ENCODE assay signal across 13 cellular contexts in the genomic region with DNA sequence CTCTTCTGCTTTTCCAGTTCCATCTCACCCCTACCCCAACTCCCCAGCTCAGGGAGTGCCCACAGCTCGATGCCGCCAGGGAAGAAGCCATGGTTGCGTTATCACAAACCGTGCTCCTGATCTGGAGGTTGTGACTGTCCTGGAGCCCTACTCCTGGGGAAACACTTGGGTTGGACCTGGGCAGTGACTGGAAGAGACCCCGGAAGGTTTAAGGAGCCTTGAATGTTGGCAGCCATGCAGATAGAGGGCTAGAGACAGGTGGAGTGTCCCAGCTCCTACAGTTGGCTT. TPM values are rescaled to one million over a fixed set of nuclear protein-coding genes. Genes with fewer than 3 reads are reported as not detected.
DNase-seq lines count a peak whose midpoint lies in the region; ATAC-seq and TF ChIP-seq lines count a peak whose summit lies in the region.
"Had no signal": no experiment of that assay in that cellular context is flagged by ENCODE, and none has a peak within 500 bp of the region (broad histone marks: within the 10 kb centered on the region; RNA-seq: fewer than 3 reads in every experiment).

No MANE protein-coding gene starts in this region.

- peaks cover 0 to 25% (median 0%) of the 10 kb centered on the region in 9 donors for H3K27me3 ChIP-seq in heart left ventricle

- no peak for TF ChIP-seq CTCF in heart left ventricle (IDR thresholded peaks at IDR 0.05)

- no peak for ATAC-seq in heart left ventricle
- no peak for ATAC-seq in Right ventricle myocardium inferior
- ATAC-seq in effector memory CD8-positive, alpha-beta T cell (replicated peaks): no peak
- no peak for ATAC-seq in naive B cell (ENCODE audit: low read depth in 2 of 2)
- no peak for ATAC-seq in HG03378 (IDR thresholded peaks at IDR 0.05; ENCODE audit: unreplicated experiment)
- ATAC-seq in HG02678 (IDR thresholded peaks at IDR 0.05; ENCODE audit: unreplicated experiment): no peak
- no peak for ATAC-seq in GM19395 (IDR thresholded peaks at IDR 0.05; ENCODE audit: unreplicated experiment)
- ATAC-seq: activated CD8-positive, alpha-beta memory T cell treated with anti-CD3 and anti-CD28 coated beads, Interleukin-2, amount 10 ng/mL, durations not matched to agents 7 days and 5 days had no signal

- peaks cover 8 to 13% of the 10 kb centered on the region in 2 donors for H3K4me1 Mint-ChIP-seq in effector memory CD8-positive, alpha-beta T cell (ENCODE audit: low read depth in 2 of 2)
- H3K4me1 Mint-ChIP-seq in naive B cell: peaks cover 10 to 11% (median 10%) of the 10 kb centered on the region in 3 donors

- peaks cover 14 to 26% of the 10 kb centered on the region in 2 donors for H3K27me3 Mint-ChIP-seq in effector memory CD8-positive, alpha-beta T cell
- peaks cover 16 to 45% (median 34%) of the 10 kb centered on the region in 3 donors for H3K27me3 Mint-ChIP-seq in naive B cell

- DNase-seq in heart left ventricle (peak in 1 of 5 donors; percentile 20), Right ventricle myocardium inferior (ENCODE audit: missing footprints) (no peak), naive B cell (no peak), NCI-H82 (lab: John Stamatoyannopoulos, UW) (no peak)
- DNase-seq in effector memory CD8-positive, alpha-beta T cell: no peak
- DNase-seq: activated CD8-positive, alpha-beta memory T cell treated with anti-CD3 and anti-CD28 coated beads, Interleukin-2, amount 10 ng/mL, durations not matched to agents 7 days and 5 days had no signal

- H3K36me3 ChIP-seq in heart left ventricle: no peaks in the 10 kb centered on the region

- intact Hi-C loops in heart left ventricle (cut with DNase I): loop anchor here in 5 of 10 donors (2.0 to 10.0 kb wide), 8 partner anchors 54 to 457 kb away; a partner anchor contains a TSS
- intact Hi-C loops in Right ventricle myocardium inferior (cut with DNase I): loop anchor here (10.0 kb wide), 2 partner anchors 287 to 607 kb away; no protein-coding TSS in a partner anchor

- peaks cover 3% of the 10 kb centered on the region for H3K36me3 Mint-ChIP-seq in effector memory CD8-positive, alpha-beta T cell (ENCODE audit: insufficient read depth)
- no peaks in the 10 kb centered on the region for H3K36me3 Mint-ChIP-seq in naive B cell
- H3K36me3 Mint-ChIP-seq: activated CD8-positive, alpha-beta memory T cell treated with anti-CD3 and anti-CD28 coated beads, Interleukin-2, amount 10 ng/mL, durations not matched to agents 7 days and 5 days had no signal

- peak overlapping the region in 7 of 12 donors; percentile 73 to 96 (median 91) for H3K4me3 ChIP-seq in heart left ventricle

- peaks cover 16 to 92% (median 75%) of the 10 kb centered on the region in 12 donors for H3K4me1 ChIP-seq in heart left ventricle

- no peaks in the 10 kb centered on the region for H3K9me3 ChIP-seq in heart left ventricle

- H3K27ac ChIP-seq in heart left ventricle: peak overlapping the region in 11 of 12 donors; percentile 86 to 99 (median 96)

- WGBS in heart left ventricle, 4 donors: 64 to 80% (median 68%) methylated on average over 5 of the region's 5 CpGs

- H3K27ac Mint-ChIP-seq in effector memory CD8-positive, alpha-beta T cell: peak overlapping the region in 1 of 2 donors; percentile 32
- peak overlapping the region in 1 of 6 donors; percentile 47 for H3K27ac Mint-ChIP-seq in naive B cell
- H3K27ac Mint-ChIP-seq: activated CD8-positive, alpha-beta memory T cell treated with anti-CD3 and anti-CD28 coated beads, Interleukin-2, amount 10 ng/mL, durations not matched to agents 7 days and 5 days; dendritic cell treated with granulocyte-macrophage colony-stimulating factor and Interleukin-4, amounts not matched to agents 40 ng/mL and 50 ng/mL, for 4 days had no signal

- H3K9me3 Mint-ChIP-seq in effector memory CD8-positive, alpha-beta T cell: no peaks in the 10 kb centered on the region
- no peaks in the 10 kb centered on the region for H3K9me3 Mint-ChIP-seq in naive B cell
- H3K9me3 Mint-ChIP-seq: dendritic cell treated with granulocyte-macrophage colony-stimulating factor and Interleukin-4, amounts not matched to agents 40 ng/mL and 50 ng/mL, for 4 days had no signal

- TF ChIP-seq POLR2A in heart left ventricle (IDR thresholded peaks at IDR 0.05): no peak

- peak overlapping the region; percentile 47 to 94 for H3K4me3 Mint-ChIP-seq in effector memory CD8-positive, alpha-beta T cell
- H3K4me3 Mint-ChIP-seq in naive B cell: peak overlapping the region in 7 of 8 donors; percentile 12 to 78 (median 54)
- H3K4me3 Mint-ChIP-seq: activated CD8-positive, alpha-beta memory T cell treated with anti-CD3 and anti-CD28 coated beads, Interleukin-2, amount 10 ng/mL, durations not matched to agents 7 days and 5 days; dendritic cell treated with granulocyte-macrophage colony-stimulating factor and Interleukin-4, amounts not matched to agents 40 ng/mL and 50 ng/mL, for 4 days had no signal

RNA-seq across cellular contexts. Expression of a gene that starts 2.6 kb away (rescaled TPM):
- total RNA-seq in heart left ventricle (10 to 100 TPM; 24.2 to 84.7 (median 60.9) TPM), Right ventricle myocardium inferior (70.3 TPM)
- polyA plus RNA-seq in heart left ventricle (10 to 100 TPM; 22.1 to 45.3 TPM), naive B cell (ENCODE audit: low read depth in 6 of 6) (not detected)

RNA-seq across cellular contexts. Expression of a gene that starts 26.9 kb away (rescaled TPM):
- total RNA-seq in heart left ventricle: 10 to 100 TPM; 20.3 to 61.9 (median 34.4) TPM
- polyA plus RNA-seq in heart left ventricle: 10 to 100 TPM; 25.5 to 60.7 TPM
- 36.2 TPM for total RNA-seq in Right ventricle myocardium inferior
- polyA plus RNA-seq in naive B cell (ENCODE audit: low read depth in 6 of 6): 10 to 100 TPM; 19.8 to 30.5 (median 25.8) TPM

RNA-seq across cellular contexts. Expression of a gene that starts 27.6 kb away (rescaled TPM):
- total RNA-seq in heart left ventricle: 10 to 100 TPM in 1 of 9 donors, 1 to 10 TPM in 8; 6.8 to 10.5 (median 8.6) TPM
- 1 to 10 TPM; 5.6 to 5.8 TPM for polyA plus RNA-seq in heart left ventricle
- total RNA-seq in Right ventricle myocardium inferior: 7.0 TPM
- polyA plus RNA-seq in naive B cell (ENCODE audit: low read depth in 6 of 6): 10 to 100 TPM in 1 of 6 donors, 1 to 10 TPM in 5; 3.1 to 10.7 (median 6.0) TPM

RNA-seq across cellular contexts. Expression of a gene that starts 57.2 kb away (rescaled TPM):
- total RNA-seq in heart left ventricle (not detected), Right ventricle myocardium inferior (not detected)
- polyA plus RNA-seq in heart left ventricle (not detected), naive B cell (ENCODE audit: low read depth in 6 of 6) (not detected)
- total RNA-seq: activated CD8-positive, alpha-beta memory T cell treated with anti-CD3 and anti-CD28 coated beads, Interleukin-2, amount 10 ng/mL, durations not matched to agents 7 days and 5 days; fibroblast of villous mesenchyme; HT-29; osteoblast had no signal
